Comparison of ENCODE assay signal across 12 cellular contexts in genomic region chr1:94298861-94299260, GRCh38.
DNase-seq lines count a peak whose midpoint lies in the region; ATAC-seq and TF ChIP-seq lines count a peak whose summit lies in the region.
"Had no signal": no experiment of that assay in that cellular context is flagged by ENCODE, and none has a peak within 500 bp of the region (broad histone marks: within the 10 kb centered on the region; RNA-seq: fewer than 3 reads in every experiment).

No MANE protein-coding gene starts in this region.

- no peak for TF ChIP-seq CTCF in CD14-positive monocyte (IDR thresholded peaks at IDR 0.05)
- TF ChIP-seq CTCF in gastroesophageal sphincter (IDR thresholded peaks at IDR 0.05): no peak
- no peak for TF ChIP-seq CTCF in retinal pigment epithelial cell (conservative IDR thresholded peaks at IDR 0.05; ENCODE audit: low read depth, low read length)
- no peak for TF ChIP-seq CTCF in dorsolateral prefrontal cortex (IDR thresholded peaks at IDR 0.05 in 54 of 56, conservative IDR thresholded peaks at IDR 0.05 in 2 of 56; ENCODE audit: low read depth in 1 of 56, partially characterized antibody in 56 of 56)

- H3K27ac ChIP-seq in gastroesophageal sphincter (peak overlapping the region; percentile 51 to 74 (median 65)), dorsolateral prefrontal cortex (peak overlapping the region in 16 of 59 donors; percentile 1 to 54 (median 16))
- H3K27ac ChIP-seq: KMS-11 had no signal

- H3K4me1 Mint-ChIP-seq in CD14-positive monocyte: peaks cover 54% of the 10 kb centered on the region
- H3K4me1 Mint-ChIP-seq in stimulated activated naive B cell treated with anti-CD40 and anti-IgM and Interleukin-4, amounts not matched to agents 10 μg/mL and 1 μg/mL and 100 μg/mL, for 72 hours: no peaks in the 10 kb centered on the region
- H3K4me1 Mint-ChIP-seq: activated naive CD4-positive, alpha-beta T cell treated with anti-CD3 and anti-CD28 coated beads, Interleukin-2, amount 50 U/mL, for 24 hours had no signal

- H3K9ac ChIP-seq in adipocyte (ENCODE audit: low read length): peak overlapping the region; percentile 85
- H3K9ac ChIP-seq: KMS-11 had no signal

- peaks cover 0 to 3% (median 0%) of the 10 kb centered on the region in 7 donors for H3K9me3 Mint-ChIP-seq in CD14-positive monocyte
- H3K9me3 Mint-ChIP-seq in stimulated activated naive B cell treated with anti-CD40 and anti-IgM and Interleukin-4, amounts not matched to agents 10 μg/mL and 1 μg/mL and 100 μg/mL, for 72 hours: no peaks in the 10 kb centered on the region
- H3K9me3 Mint-ChIP-seq: activated naive CD4-positive, alpha-beta T cell treated with anti-CD3 and anti-CD28 coated beads, Interleukin-2, amount 50 U/mL, for 24 hours had no signal

- no peak for TF ChIP-seq POLR2A in gastroesophageal sphincter (IDR thresholded peaks at IDR 0.05)

- 10 to 11% methylated on average over 2 of the region's 2 CpGs for WGBS in gastroesophageal sphincter (ENCODE audit: low coverage in 1 of 2), 2 donors

- peak overlapping the region in 6 of 7 donors; percentile 49 to 85 (median 82) for H3K27ac Mint-ChIP-seq in CD14-positive monocyte
- H3K27ac Mint-ChIP-seq in stimulated activated naive B cell treated with anti-CD40 and anti-IgM and Interleukin-4, amounts not matched to agents 10 μg/mL and 1 μg/mL and 100 μg/mL, for 72 hours: no peak overlapping the region
- H3K27ac Mint-ChIP-seq: activated naive CD4-positive, alpha-beta T cell treated with anti-CD3 and anti-CD28 coated beads, Interleukin-2, amount 50 U/mL, for 24 hours had no signal

- H3K36me3 Mint-ChIP-seq in CD14-positive monocyte: peaks cover 0 to 4% of the 10 kb centered on the region in 2 donors
- H3K36me3 Mint-ChIP-seq in stimulated activated naive B cell treated with anti-CD40 and anti-IgM and Interleukin-4, amounts not matched to agents 10 μg/mL and 1 μg/mL and 100 μg/mL, for 72 hours: no peaks in the 10 kb centered on the region
- H3K36me3 Mint-ChIP-seq: activated naive CD4-positive, alpha-beta T cell treated with anti-CD3 and anti-CD28 coated beads, Interleukin-2, amount 50 U/mL, for 24 hours had no signal

- no peaks in the 10 kb centered on the region for H3K27me3 Mint-ChIP-seq in CD14-positive monocyte (ENCODE audit: low read depth in 3 of 3)
- H3K27me3 Mint-ChIP-seq in stimulated activated naive B cell treated with anti-CD40 and anti-IgM and Interleukin-4, amounts not matched to agents 10 μg/mL and 1 μg/mL and 100 μg/mL, for 72 hours: peaks cover 22 to 30% of the 10 kb centered on the region in 2 donors

- DNase-seq in CD14-positive monocyte (ENCODE audit: low spot score): no peak
- DNase-seq in adipocyte (ENCODE audit: low read depth): peak; percentile 84
- peak; percentile 52 for DNase-seq in retinal pigment epithelial cell (ENCODE audit: low read depth)
- DNase-seq in CD1c-positive myeloid dendritic cell (ENCODE audit: extremely low spot score): no peak
- DNase-seq in stimulated activated naive B cell treated with anti-CD40 and anti-IgM and Interleukin-4, amounts not matched to agents 10 μg/mL and 1 μg/mL and 100 μg/mL, for 72 hours: no peak
- DNase-seq in activated gamma-delta T cell treated with Interleukin-2 at 50 U/mL for 16 hours: no peak
- DNase-seq in dorsolateral prefrontal cortex: no peak
- DNase-seq: activated CD8-positive, alpha-beta memory T cell treated with anti-CD3 and anti-CD28 coated beads for 24 hours; NCI-H2029 had no signal

- H3K9me3 ChIP-seq in adipocyte (ENCODE audit: control insufficient read depth, low read length) (no peaks in the 10 kb centered on the region), gastroesophageal sphincter (no peaks in the 10 kb centered on the region)

- peak; percentile 88 for ATAC-seq in gastroesophageal sphincter
- ATAC-seq in stimulated activated naive B cell treated with anti-CD40 and anti-IgM and Interleukin-4, amounts not matched to agents 10 μg/mL and 1 μg/mL and 100 μg/mL, for 72 hours (replicated peaks): no peak

- intact Hi-C loops in CD14-positive monocyte (cut with micrococcal nuclease): no loop called here
- intact Hi-C loops in dorsolateral prefrontal cortex (cut with DNase I): no loop called here

- H3K4me1 ChIP-seq in adipocyte (ENCODE audit: control insufficient read depth, insufficient read depth, low read length): peaks cover 63% of the 10 kb centered on the region
- peaks cover 0 to 28% (median 17%) of the 10 kb centered on the region in 3 donors for H3K4me1 ChIP-seq in gastroesophageal sphincter

- no peak for TF ChIP-seq EP300 in gastroesophageal sphincter (IDR thresholded peaks at IDR 0.05)

- no peaks in the 10 kb centered on the region for H3K36me3 ChIP-seq in adipocyte (ENCODE audit: control insufficient read depth, insufficient read depth, low read length, severe bottlenecking)
- no peaks in the 10 kb centered on the region for H3K36me3 ChIP-seq in gastroesophageal sphincter

- no peaks in the 10 kb centered on the region for H3K27me3 ChIP-seq in adipocyte (replicated peaks; ENCODE audit: control insufficient read depth, insufficient read depth, low read length)
- H3K27me3 ChIP-seq in gastroesophageal sphincter: peaks cover 6% of the 10 kb centered on the region
- peaks cover 0 to 13% (median 0%) of the 10 kb centered on the region in 45 donors for H3K27me3 ChIP-seq in dorsolateral prefrontal cortex

- peak overlapping the region; percentile 51 for H3K4me3 ChIP-seq in adipocyte (ENCODE audit: low read length)
- no peak overlapping the region for H3K4me3 ChIP-seq in gastroesophageal sphincter
- H3K4me3 ChIP-seq in retinal pigment epithelial cell (ENCODE audit: low read length): no peak overlapping the region
- no peak overlapping the region for H3K4me3 ChIP-seq in dorsolateral prefrontal cortex

- H3K4me3 Mint-ChIP-seq in CD14-positive monocyte: peak overlapping the region in 1 of 2 donors; percentile 69
- no peak overlapping the region for H3K4me3 Mint-ChIP-seq in stimulated activated naive B cell treated with anti-CD40 and anti-IgM and Interleukin-4, amounts not matched to agents 10 μg/mL and 1 μg/mL and 100 μg/mL, for 72 hours
- H3K4me3 Mint-ChIP-seq: activated naive CD4-positive, alpha-beta T cell treated with anti-CD3 and anti-CD28 coated beads, Interleukin-2, amount 50 U/mL, for 24 hours had no signal

Comparison
In these comparisons a context has a peak if more than half of its experiments do, and no peak if none do; other contexts are left out.
1. DNase-seq: peak in adipocyte (single experiment) and retinal pigment epithelial cell (single experiment); none in CD14-positive monocyte (single experiment), CD1c-positive myeloid dendritic cell (single experiment), stimulated activated naive B cell treated with anti-CD40 and anti-IgM and Interleukin-4, amounts not matched to agents 10 μg/mL and 1 μg/mL and 100 μg/mL, for 72 hours (single experiment), activated gamma-delta T cell treated with Interleukin-2 at 50 U/mL for 16 hours (single experiment) and dorsolateral prefrontal cortex (0 of 10).